In the genomic region with DNA sequence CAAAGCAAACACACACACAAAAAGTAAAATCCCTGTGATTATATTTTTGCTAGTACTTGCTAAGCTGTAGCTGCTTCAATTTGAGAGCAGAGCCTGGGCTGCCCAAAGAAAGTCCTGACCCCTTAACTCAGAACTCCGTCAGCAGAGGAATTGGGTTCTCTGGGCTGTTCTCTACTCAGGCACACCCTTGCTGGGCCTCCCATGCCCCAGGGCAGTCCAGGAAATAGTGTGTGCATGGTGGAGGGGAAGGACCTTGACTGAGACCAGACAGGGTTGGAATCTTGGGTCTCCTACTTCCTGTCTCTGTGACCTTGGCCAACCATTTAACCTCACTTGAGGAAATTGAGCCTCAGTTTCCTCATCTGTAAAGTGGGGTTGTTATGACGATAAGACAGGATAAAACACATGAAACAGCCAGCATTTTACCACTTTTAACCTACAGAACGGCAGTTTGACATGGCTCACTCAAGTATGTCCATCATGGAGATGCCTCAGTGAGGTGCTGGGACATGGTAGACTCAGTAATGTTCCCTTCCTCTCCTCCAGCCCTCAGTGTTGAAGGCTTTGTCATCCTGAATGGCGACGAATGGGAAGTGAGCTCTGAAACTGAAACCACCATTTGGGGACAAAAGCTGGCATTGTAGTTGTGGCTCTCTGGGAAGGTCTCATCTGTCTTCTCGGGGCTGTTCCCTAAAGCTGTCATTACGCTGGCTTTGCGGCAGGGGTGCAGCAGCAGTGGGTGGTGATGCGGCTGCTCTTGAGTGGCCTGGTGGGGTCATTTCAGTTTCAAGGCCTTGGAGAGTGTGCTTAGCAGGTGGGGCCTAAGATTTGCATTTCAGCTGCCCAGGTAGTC, we compare ENCODE assay signal across 11 cellular contexts.
DNase-seq lines count a peak whose midpoint lies in the region; TF ChIP-seq lines count a peak whose summit lies in the region.
"Had no signal": no experiment of that assay in that cellular context is flagged by ENCODE, and none has a peak within 500 bp of the region (broad histone marks: within the 10 kb centered on the region; RNA-seq: fewer than 3 reads in every experiment).

No MANE protein-coding gene starts in this region.

- no peak overlapping the region for H4K12ac ChIP-seq in trophoblast cell (ENCODE audit: low read depth, low read length)

- TF ChIP-seq POLR2A in prostate gland (IDR thresholded peaks at IDR 0.05), result no peak

- H3K18ac ChIP-seq in trophoblast cell (ENCODE audit: low read length), result peak overlapping the region; percentile 8

- H3K27me3 Mint-ChIP-seq in dendritic cell treated with granulocyte-macrophage colony-stimulating factor and Interleukin-4, amounts not matched to agents 40 ng/mL and 50 ng/mL, for 4 days, result no peaks in the 10 kb centered on the region
- H3K27me3 Mint-ChIP-seq: activated naive CD4-positive, alpha-beta T cell treated with anti-CD3 and anti-CD28 coated beads, Interleukin-2, amount 50 U/mL, for 24 hours had no signal

- peaks cover 31 to 45% of the 10 kb centered on the region in 2 experiments for H3K4me1 ChIP-seq in trophoblast cell (ENCODE audit: control insufficient read depth in 1 of 2, insufficient read depth in 2 of 2, low read length in 2 of 2)
- no peaks in the 10 kb centered on the region for H3K4me1 ChIP-seq in prostate gland (replicated peaks)

- H3K14ac ChIP-seq in trophoblast cell (ENCODE audit: low read length), result no peak overlapping the region

- H3K4me3 Mint-ChIP-seq in dendritic cell treated with granulocyte-macrophage colony-stimulating factor and Interleukin-4, amounts not matched to agents 40 ng/mL and 50 ng/mL, for 4 days, result peak overlapping the region; percentile 49
- H3K4me3 Mint-ChIP-seq: activated naive CD4-positive, alpha-beta T cell treated with anti-CD3 and anti-CD28 coated beads, Interleukin-2, amount 50 U/mL, for 24 hours had no signal

- peaks cover 3% of the 10 kb centered on the region for H3K9me3 ChIP-seq in trophoblast cell (ENCODE audit: insufficient read depth, low read depth, low read length)
- no peaks in the 10 kb centered on the region for H3K9me3 ChIP-seq in prostate gland

- H2AFZ ChIP-seq in trophoblast cell (ENCODE audit: insufficient read depth, low read length, poor library complexity), result no peak overlapping the region

- H3K79me1 ChIP-seq in trophoblast cell (ENCODE audit: low read length), result peaks cover 27% of the 10 kb centered on the region

- H4K8ac ChIP-seq in trophoblast cell (ENCODE audit: low read depth, low read length), result no peak overlapping the region

- H3K27ac ChIP-seq in trophoblast cell (ENCODE audit: low read depth, low read length) (no peak overlapping the region), prostate gland (no peak overlapping the region)

- H3K4me3 ChIP-seq in trophoblast cell (ENCODE audit: low read depth, low read length) (no peak overlapping the region), prostate gland (no peak overlapping the region)
- H3K4me3 ChIP-seq: lung had no signal

- DNase-seq in GM19240 (ENCODE audit: insufficient read length, low spot score), result peak; percentile 61
- peak; percentile 45 for DNase-seq in NCI-H226
- DNase-seq in trophoblast cell, result peak; percentile 56 to 59
- DNase-seq in prostate gland (ENCODE audit: low spot score), result no peak
- no peak for DNase-seq in effector CD4-positive, alpha-beta T cell
- DNase-seq in NCI-H510A (lab: John Stamatoyannopoulos, UW), result no peak
- DNase-seq in activated CD4-positive, CD25-positive, alpha-beta regulatory T cell (lab: John Stamatoyannopoulos, UW), result no peak
- DNase-seq: NCI-H187 treated with DMSO at 0.1 percent for 48 hours had no signal

- peaks cover 64% of the 10 kb centered on the region for H3K4me1 Mint-ChIP-seq in dendritic cell treated with granulocyte-macrophage colony-stimulating factor and Interleukin-4, amounts not matched to agents 40 ng/mL and 50 ng/mL, for 4 days (ENCODE audit: low read depth)

- intact Hi-C loops in dendritic cell treated with granulocyte-macrophage colony-stimulating factor and Interleukin-4, amounts not matched to agents 40 ng/mL and 50 ng/mL, for 4 days (cut with micrococcal nuclease), result loop anchor here (2.0 to 5.0 kb wide), 2 partner anchors 15 to 72 kb away; no protein-coding TSS in a partner anchor
- intact Hi-C loops in prostate gland (cut with DNase I), result no loop called here

- no peaks in the 10 kb centered on the region for H3K27me3 ChIP-seq in trophoblast cell (ENCODE audit: insufficient read depth, low read length)
- H3K27me3 ChIP-seq in prostate gland (replicated peaks; ENCODE audit: insufficient read depth), result no peaks in the 10 kb centered on the region

- H2BK5ac ChIP-seq in trophoblast cell (ENCODE audit: low read depth, low read length, poor library complexity), result no peak overlapping the region

- WGBS in trophoblast cell (ENCODE audit: extremely low coverage, insufficient coverage, insufficient read length), result no CpG with 5 or more reads among the region's 9 CpGs
- 91% methylated on average over 9 of the region's 9 CpGs for WGBS in prostate gland

- no peak overlapping the region for H3K23ac ChIP-seq in trophoblast cell (ENCODE audit: low read length)

- peaks cover 21% of the 10 kb centered on the region for H3K79me2 ChIP-seq in trophoblast cell (ENCODE audit: control insufficient read depth, insufficient read depth, low read length, poor library complexity)

- H3K9ac ChIP-seq in trophoblast cell (ENCODE audit: low read length), result no peak overlapping the region

- H3K36me3 Mint-ChIP-seq in dendritic cell treated with granulocyte-macrophage colony-stimulating factor and Interleukin-4, amounts not matched to agents 40 ng/mL and 50 ng/mL, for 4 days (ENCODE audit: low read depth), result peaks cover 45% of the 10 kb centered on the region

- TF ChIP-seq CTCF in prostate gland (IDR thresholded peaks at IDR 0.05), result no peak

- H4K91ac ChIP-seq in trophoblast cell (ENCODE audit: low read depth, low read length), result no peak overlapping the region

- H2BK12ac ChIP-seq in trophoblast cell (ENCODE audit: low read length), result peak overlapping the region; percentile 15

- no peaks in the 10 kb centered on the region for H3K9me3 Mint-ChIP-seq in dendritic cell treated with granulocyte-macrophage colony-stimulating factor and Interleukin-4, amounts not matched to agents 40 ng/mL and 50 ng/mL, for 4 days
- H3K9me3 Mint-ChIP-seq: activated naive CD4-positive, alpha-beta T cell treated with anti-CD3 and anti-CD28 coated beads, Interleukin-2, amount 50 U/mL, for 24 hours had no signal

- H2AK5ac ChIP-seq in trophoblast cell (ENCODE audit: low read length), result no peak overlapping the region

- no peak overlapping the region for H3K4me2 ChIP-seq in trophoblast cell (ENCODE audit: low read length)

- no peak overlapping the region for H2BK120ac ChIP-seq in trophoblast cell (ENCODE audit: insufficient read depth, low read length, poor library complexity)

- peak overlapping the region; percentile 46 for H3K27ac Mint-ChIP-seq in dendritic cell treated with granulocyte-macrophage colony-stimulating factor and Interleukin-4, amounts not matched to agents 40 ng/mL and 50 ng/mL, for 4 days

- H3K36me3 ChIP-seq in trophoblast cell (ENCODE audit: control insufficient read depth in 1 of 2, insufficient read depth in 2 of 2, low read length in 2 of 2) (peaks cover 11 to 16% of the 10 kb centered on the region in 2 experiments), prostate gland (no peaks in the 10 kb centered on the region)

- H3K4ac ChIP-seq in trophoblast cell (ENCODE audit: low read depth, low read length), result peak overlapping the region; percentile 13

Comparison
In these comparisons a context has a peak if more than half of its experiments do, and no peak if none do; other contexts are left out.
1. DNase-seq: peak in GM19240 (single experiment), NCI-H226 (single experiment) and trophoblast cell (2 of 2); none in prostate gland (single experiment), effector CD4-positive, alpha-beta T cell (single experiment), NCI-H510A (single experiment) and activated CD4-positive, CD25-positive, alpha-beta regulatory T cell (0 of 4).